13 cellular contexts compared by ENCODE assay signal in genomic region chr13:44432595-44432994, GRCh38. TPM values are rescaled to one million over a fixed set of nuclear protein-coding genes. Genes with fewer than 3 reads are reported as not detected.
DNase-seq lines count a peak whose midpoint lies in the region; ATAC-seq and TF ChIP-seq lines count a peak whose summit lies in the region.
"Had no signal": no experiment of that assay in that cellular context is flagged by ENCODE, and none has a peak within 500 bp of the region (broad histone marks: within the 10 kb centered on the region; RNA-seq: fewer than 3 reads in every experiment).

No MANE protein-coding gene starts in this region.

- in situ Hi-C loops in ACHN (cut with HindIII; ENCODE audit: low pct_ligation_motif_present, low pct_unique_long_range_greater_than_20kb, low sequenced_read_pairs) = no loop called here

- peaks cover 15% of the 10 kb centered on the region for H4K20me1 ChIP-seq in PC-9 (ENCODE audit: insufficient read depth)

- H2AFZ ChIP-seq in PC-9 = no peak overlapping the region

- H3K36me3 ChIP-seq in PC-9 (ENCODE audit: low read depth) (peaks cover 23% of the 10 kb centered on the region), tibial artery (peaks cover 16 to 31% (median 25%) of the 10 kb centered on the region in 3 donors)

- no peaks in the 10 kb centered on the region for H3K9me2 ChIP-seq in PC-9 (ENCODE audit: insufficient read depth)

- TF ChIP-seq CTCF in PC-9 (conservative IDR thresholded peaks at IDR 0.05) (no peak), mesothelial cell of epicardium (IDR thresholded peaks at IDR 0.05; ENCODE audit: unreplicated experiment) (no peak), tibial artery (IDR thresholded peaks at IDR 0.05) (no peak)

- no peaks in the 10 kb centered on the region for H3K9me3 Mint-ChIP-seq in mesothelial cell of epicardium
- H3K9me3 Mint-ChIP-seq: activated T-cell treated with anti-CD3 and anti-CD28 coated beads, Interleukin-2, amount 50 U/mL, for 72 hours had no signal

- no peak for ATAC-seq in HG03095 (IDR thresholded peaks at IDR 0.05; ENCODE audit: unreplicated experiment)
- ATAC-seq: activated T-cell treated with anti-CD3 and anti-CD28 coated beads, Interleukin-2, amount 50 U/mL, for 72 hours; K562 had no signal

- peaks cover 37% of the 10 kb centered on the region for H3F3A ChIP-seq in PC-9 (ENCODE audit: insufficient read depth, low read depth)

- H3K4me3 Mint-ChIP-seq in mesothelial cell of epicardium = peak overlapping the region; percentile 20
- H3K4me3 Mint-ChIP-seq: activated T-cell treated with anti-CD3 and anti-CD28 coated beads, Interleukin-2, amount 50 U/mL, for 72 hours had no signal

- POLR2A ChIA-PET in PC-9 (lab: Charles Lee; ENCODE audit: unreplicated experiment) = interaction anchor here (0.5 kb wide), 1 partner anchor 64 kb away, joined by 8 read pairs; no protein-coding TSS in a partner anchor

- H3K4me1 ChIP-seq in PC-9 (replicated peaks; ENCODE audit: insufficient read depth) (peaks cover 26% of the 10 kb centered on the region), tibial artery (peaks cover 0 to 35% (median 3%) of the 10 kb centered on the region in 4 donors)

- intact Hi-C loops in PC-9 (cut with micrococcal nuclease; ENCODE audit: unreplicated experiment) = no loop called here
- intact Hi-C loops in tibial artery (cut with DNase I; ENCODE audit: low total_unique reads) = no loop called here

- no peak overlapping the region for H3K27ac Mint-ChIP-seq in mesothelial cell of epicardium
- H3K27ac Mint-ChIP-seq: activated T-cell treated with anti-CD3 and anti-CD28 coated beads, Interleukin-2, amount 50 U/mL, for 72 hours had no signal

- H3K27me3 ChIP-seq in PC-9 (ENCODE audit: insufficient read depth, low read depth) (no peaks in the 10 kb centered on the region), tibial artery (no peaks in the 10 kb centered on the region)

- H3K9me3 ChIP-seq in PC-9 (ENCODE audit: insufficient read depth, low read depth) (no peaks in the 10 kb centered on the region), tibial artery (no peaks in the 10 kb centered on the region)

- H3K27me3 Mint-ChIP-seq in mesothelial cell of epicardium (ENCODE audit: low read depth) = no peaks in the 10 kb centered on the region

- H3K79me2 ChIP-seq in PC-9 (ENCODE audit: low read depth) = peaks cover 43% of the 10 kb centered on the region

- no TSS peak for BruUV-seq in PC-9 (replicated peaks; lab: Mats Ljungman, UMichigan)

- DNase-seq in PC-9 = no peak
- peak; percentile 8 for DNase-seq in dermis blood vessel endothelial cell
- DNase-seq in mesothelial cell of epicardium (ENCODE audit: low spot score in 2 of 2, unreplicated experiment in 2 of 2) = no peak
- no peak for DNase-seq in tibial artery
- DNase-seq in DMS114 treated with DMSO at 0.1 percent for 48 hours (lab: John Stamatoyannopoulos, UW; ENCODE audit: unreplicated experiment) = no peak
- DNase-seq in ureter (ENCODE audit: low spot score) = no peak
- no peak for DNase-seq in ACHN
- DNase-seq: activated CD4-positive, alpha-beta T cell treated with anti-CD3 and anti-CD28 coated beads, Interleukin-2, amount 50 U/mL, for 4 hours; activated T-cell treated with anti-CD3 and anti-CD28 coated beads, Interleukin-2, amount 50 U/mL, for 72 hours; HCEC 1CT; NCI-H1105 treated with DMSO at 0.1 percent for 48 hours had no signal

- peaks cover 38% of the 10 kb centered on the region for H3K4me1 Mint-ChIP-seq in mesothelial cell of epicardium

- peak overlapping the region; percentile 90 for H3K4me2 ChIP-seq in PC-9

- H3K27ac ChIP-seq in PC-9 (peak overlapping the region; percentile 93), tibial artery (peak overlapping the region; percentile 90 to 94)

- CTCF ChIA-PET in PC-9 (lab: Charles Lee) = no interaction called here

- H3K36me3 Mint-ChIP-seq in mesothelial cell of epicardium = peaks cover 15% of the 10 kb centered on the region

- H3K4me3 ChIP-seq in PC-9 (no peak overlapping the region; the same call in 1 of the 2 replicates), tibial artery (peak overlapping the region; percentile 63 to 84)
- H3K4me3 ChIP-seq: K562 had no signal

RNA-seq across cellular contexts. Expression of gene SERP2, which starts 59.0 kb away (rescaled TPM):
- 0.70 and 0.90 TPM in 2 replicates for total RNA-seq in PC-9 (2021)
- 1.4 and 1.5 TPM in 2 replicates for total RNA-seq in dermis blood vessel endothelial cell
- 3.9 to 5.4 TPM (median 4.8 TPM) in 3 replicates for total RNA-seq in mesothelial cell of epicardium
- total RNA-seq in ureter = 10.6 TPM
- total RNA-seq: K562 had no signal
